In genomic region chrX:153968255-153968654, GRCh38 we compare ENCODE assay signal across 10 cellular contexts. TPM values are rescaled to one million over a fixed set of nuclear protein-coding genes. Genes with fewer than 3 reads are reported as not detected.
DNase-seq lines count a peak whose midpoint lies in the region; ATAC-seq, FAIRE-seq and TF ChIP-seq lines count a peak whose summit lies in the region.
"Had no signal": no experiment of that assay in that cellular context is flagged by ENCODE, and none has a peak within 500 bp of the region (broad histone marks: within the 10 kb centered on the region; RNA-seq: fewer than 3 reads in every experiment).

No MANE protein-coding gene starts in this region.

- in situ Hi-C loops in K562 (cut with MboI) = no loop called here

- H3K27me3 ChIP-seq in ACC112 (ENCODE audit: insufficient read depth, low read length) (no peaks in the 10 kb centered on the region), K562 (ENCODE audit: control insufficient read depth in 2 of 2, insufficient read depth in 2 of 2, low read length in 2 of 2) (no peaks in the 10 kb centered on the region), mucosa of rectum (ENCODE audit: control insufficient read depth in 2 of 2, insufficient read depth in 2 of 2, low read length in 2 of 2) (no peaks in the 10 kb centered on the region)

- H3K36me3 ChIP-seq in ACC112 (ENCODE audit: insufficient read depth, low read length) (no peaks in the 10 kb centered on the region), K562 (ENCODE audit: control insufficient read depth, insufficient read depth, low read length) (peaks cover 63% of the 10 kb centered on the region; the same call in 2 of the 3 replicates), mucosa of rectum (ENCODE audit: control insufficient read depth in 2 of 2, insufficient read depth in 2 of 2, low read length in 2 of 2) (peaks cover 0 to 4% of the 10 kb centered on the region in 2 donors)

- H3K4me1 ChIP-seq in ACC112 (ENCODE audit: control insufficient read depth, insufficient read depth, low read length, unreplicated experiment) (peaks cover 19% of the 10 kb centered on the region), K562 (replicated peaks in 1 of 2; ENCODE audit: control insufficient read depth in 2 of 2, insufficient read depth in 2 of 2, low read length in 2 of 2) (peaks cover 28 to 61% of the 10 kb centered on the region in 2 experiments), mucosa of rectum (ENCODE audit: control insufficient read depth in 2 of 2, insufficient read depth in 2 of 2, low read length in 2 of 2) (peaks cover 26 to 38% of the 10 kb centered on the region in 2 donors)

- peaks cover 53% of the 10 kb centered on the region for H4K20me1 ChIP-seq in K562 (replicated peaks; ENCODE audit: control insufficient read depth, insufficient read depth, low read length)

- FAIRE-seq in K562 (lab: Jason Lieb, UNC) = no peak
- FAIRE-seq: bronchial epithelial cell, G401.6 had no signal

- TF ChIP-seq POLR2A in K562 (conservative IDR thresholded peaks at IDR 0.05) = no peak

- H3K9me3 ChIP-seq in K562 (replicated peaks; ENCODE audit: control insufficient read depth, insufficient read depth, low read depth, low read length) (no peaks in the 10 kb centered on the region), mucosa of rectum (ENCODE audit: control insufficient read depth in 2 of 2, low read length in 2 of 2) (no peaks in the 10 kb centered on the region)

- TF ChIP-seq RAD21 in K562 (CRISPR knock-in tag; conservative IDR thresholded peaks at IDR 0.05 in 1 of 2, IDR thresholded peaks at IDR 0.05 in 1 of 2) = no peak

- DNase-seq in HFF-Myc (ENCODE audit: extremely low read depth, low read depth) (no peak), K562 (ENCODE audit: extremely low read depth in 1 of 4, low spot score in 3 of 4) (no peak), OCI-M1 (lab: John Stamatoyannopoulos, UW) (no peak), middle frontal gyrus (ENCODE audit: extremely low spot score, low spot score) (no peak), NCI-H2227 treated with DMSO at 0.1 percent for 48 hours (lab: John Stamatoyannopoulos, UW) (no peak)

- intact Hi-C loops in K562 (cut with micrococcal nuclease) = no loop called here

- 53% methylated on average over 8 of the region's 9 CpGs for WGBS in K562 (ENCODE audit: insufficient coverage, low coverage, missing lambda C conversion rate)

- H3K4me3 ChIP-seq in ACC112 (ENCODE audit: low read depth, low read length) = peak overlapping the region; percentile 87
- H3K4me3 ChIP-seq in HFF-Myc (replicated peaks; ENCODE audit: low read depth, low read length) = peak overlapping the region; percentile 73
- H3K4me3 ChIP-seq in K562 = peak overlapping the region; percentile 84; the same call in 1 of the 2 replicates
- peak overlapping the region in 1 of 2 donors; percentile 97 for H3K4me3 ChIP-seq in mucosa of rectum (ENCODE audit: low read length in 2 of 2)

- peaks cover 63% of the 10 kb centered on the region for H3K79me2 ChIP-seq in ACC112 (ENCODE audit: control insufficient read depth, insufficient read depth, low read length, unreplicated experiment)
- peaks cover 87% of the 10 kb centered on the region for H3K79me2 ChIP-seq in K562 (ENCODE audit: control insufficient read depth, insufficient read depth, low read length)

- BruUV-seq in K562 (replicated peaks; lab: Mats Ljungman, UMichigan) = no TSS peak

- POLR2A ChIA-PET in K562 (lab: Yijun Ruan, JAX) = interaction anchor here (0.7 to 3.1 kb wide), 7 partner anchors 10 to 403 kb away, joined by 3 to 24 read pairs (median 3); no protein-coding TSS in a partner anchor

- TF ChIP-seq EP300 in K562 (IDR thresholded peaks at IDR 0.05; ENCODE audit: low read length) = no peak

- H3K9me1 ChIP-seq in K562 (ENCODE audit: control insufficient read depth, insufficient read depth, low read length) = peaks cover 5% of the 10 kb centered on the region

- no peak overlapping the region for H2AFZ ChIP-seq in ACC112 (ENCODE audit: low read length, unreplicated experiment)
- H2AFZ ChIP-seq in K562 (ENCODE audit: low read depth, low read length) = no peak overlapping the region

- ATAC-seq in K562 (no peak), GM21447 (IDR thresholded peaks at IDR 0.05; ENCODE audit: unreplicated experiment) (no peak)

- TF ChIP-seq CTCF in HFF-Myc (IDR thresholded peaks at IDR 0.05; ENCODE audit: low read depth, low read length, missing control alignments) = no peak
- TF ChIP-seq CTCF in K562 (IDR thresholded peaks at IDR 0.05 in 2 of 3, conservative IDR thresholded peaks at IDR 0.05 in 1 of 3; ENCODE audit: insufficient read depth in 2 of 3, low read depth in 1 of 3, low read length in 3 of 3) = no peak

- H3K27ac ChIP-seq in ACC112 (ENCODE audit: low read depth, low read length) = no peak overlapping the region
- H3K27ac ChIP-seq in K562 (ENCODE audit: extremely low read depth, low read depth, low read length) = peak overlapping the region; percentile 74; the same call in 2 of the 3 replicates
- peak overlapping the region; percentile 34 to 100 for H3K27ac ChIP-seq in mucosa of rectum (ENCODE audit: low read depth in 2 of 2, low read length in 2 of 2)

- CTCF ChIA-PET in K562 (lab: Yijun Ruan, JAX; ENCODE audit: low intra/inter-chr PET ratio) = no interaction called here

- H3K4me2 ChIP-seq in K562 (ENCODE audit: insufficient read depth, low read length) = peak overlapping the region; percentile 86

- H3K9ac ChIP-seq in K562 (ENCODE audit: insufficient read depth in 1 of 2, low read depth in 2 of 2, low read length in 2 of 2) (peak overlapping the region; percentile 77 to 96), mucosa of rectum (ENCODE audit: low read depth in 1 of 2, low read length in 2 of 2) (no peak overlapping the region)

RNA-seq across cellular contexts. Expression of gene HCFC1, which starts 3.4 kb away (rescaled TPM):
- total RNA-seq in K562 (2011; cell fraction: chromatin; rRNA removed; ENCODE audit: low replicate concordance) = 39.3 and 72.5 TPM in 2 replicates
- 41.0 and 46.2 TPM in 2 replicates for total RNA-seq in K562 (2011; cell fraction: nucleolus; rRNA removed)
- 38.1 and 43.2 TPM in 2 replicates for total RNA-seq in K562 (2011; cell fraction: nucleoplasm; rRNA removed)
- total RNA-seq in K562 (2014; rRNA removed) = 39.2 and 59.3 TPM in 2 replicates
- total RNA-seq in K562 (2014; rRNA removed; fragmentation: Illumina TruSeq; extraction: Trizol) = 9.1 and 10.3 TPM in 2 replicates
- total RNA-seq in K562 (2015; rRNA removed; fragmentation: Illumina TruSeq; extraction: Trizol) = 17.1 and 23.4 TPM in 2 replicates
- 121 and 133 TPM in 2 replicates for total RNA-seq in K562 (2021)
- polyA plus RNA-seq in K562 (2011; rRNA removed) = 5.9 and 8.7 TPM in 2 replicates
- 11.3 and 17.7 TPM in 2 replicates for polyA plus RNA-seq in K562 (2011; cell fraction: cytosol; rRNA removed)
- 39.1 and 51.6 TPM in 2 replicates for polyA plus RNA-seq in K562 (2011; cell fraction: nucleus; rRNA removed)
- polyA plus RNA-seq in K562 (2012) = 37.4 and 57.1 TPM in 2 replicates
- polyA plus RNA-seq in K562 (2014; fragmentation: Illumina TruSeq; extraction: Trizol) = 45.3 and 68.0 TPM in 2 replicates
- polyA plus RNA-seq in K562 (2014; fragmentation: Nextera tagmentation; extraction: Ambion mirVana) = 10 to 100 TPM in 1 of 2 experiments, 1 to 10 TPM in 1; 2.8 to 10.5 TPM
- 44.8 and 45.2 TPM in 2 replicates for polyA plus RNA-seq in K562 (2014; rRNA removed)
- 4.5 and 6.6 TPM in 2 replicates for polyA minus RNA-seq in K562 (2011; rRNA and poly(A)+ RNA removed)
- 55.8 and 74.4 TPM in 2 replicates for polyA minus RNA-seq in K562 (2011; cell fraction: cytosol; rRNA and poly(A)+ RNA removed)
- 14.8 and 15.6 TPM in 2 replicates for polyA minus RNA-seq in K562 (2011; cell fraction: nucleus; rRNA and poly(A)+ RNA removed)

RNA-seq across cellular contexts. Expression of gene TMEM187, which starts 4.3 kb away (rescaled TPM):
- total RNA-seq in K562 (2011; cell fraction: chromatin; rRNA removed; ENCODE audit: low replicate concordance) = 4.7 and 15.6 TPM in 2 replicates
- total RNA-seq in K562 (2011; cell fraction: nucleolus; rRNA removed) = 17.4 and 21.8 TPM in 2 replicates
- 9.3 and 9.5 TPM in 2 replicates for total RNA-seq in K562 (2011; cell fraction: nucleoplasm; rRNA removed)
- total RNA-seq in K562 (2014; rRNA removed) (3.3 and 5.1 TPM in 2 replicates), K562 (2014; rRNA removed; fragmentation: Illumina TruSeq; extraction: Trizol) (0.93 and 1.2 TPM in 2 replicates), K562 (2015; rRNA removed; fragmentation: Illumina TruSeq; extraction: Trizol) (1.1 and 1.6 TPM in 2 replicates), K562 (2021) (6.4 and 8.5 TPM in 2 replicates)
- polyA plus RNA-seq in K562 (2011; rRNA removed) (5.6 and 8.1 TPM in 2 replicates), K562 (2014; fragmentation: Illumina TruSeq; extraction: Trizol) (1.2 and 2.0 TPM in 2 replicates), K562 (2014; fragmentation: Nextera tagmentation; extraction: Ambion mirVana) (1 to 10 TPM in 1 of 2 experiments, under 1 TPM in 1; 0.13 to 1.1 TPM), K562 (2014; rRNA removed) (4.0 TPM in 2 replicates)
- 12.5 and 24.6 TPM in 2 replicates for polyA plus RNA-seq in K562 (2011; cell fraction: cytosol; rRNA removed)
- 6.3 and 6.4 TPM in 2 replicates for polyA plus RNA-seq in K562 (2011; cell fraction: nucleus; rRNA removed)
- polyA plus RNA-seq in K562 (2012) = 3.9 and 12.2 TPM in 2 replicates
- polyA minus RNA-seq in K562 (2011; rRNA and poly(A)+ RNA removed) = 3.7 and 4.9 TPM in 2 replicates
- 5.6 and 6.4 TPM in 2 replicates for polyA minus RNA-seq in K562 (2011; cell fraction: cytosol; rRNA and poly(A)+ RNA removed)
- 1.3 and 1.8 TPM in 2 replicates for polyA minus RNA-seq in K562 (2011; cell fraction: nucleus; rRNA and poly(A)+ RNA removed)

RNA-seq across cellular contexts. Expression of gene RENBP, which starts 23.8 kb away (rescaled TPM):
- total RNA-seq in K562 (2011; cell fraction: chromatin; rRNA removed; ENCODE audit: low replicate concordance) = 14.9 and 45.4 TPM in 2 replicates
- total RNA-seq in K562 (2011; cell fraction: nucleolus; rRNA removed) = 31.0 and 32.8 TPM in 2 replicates
- total RNA-seq in K562 (2011; cell fraction: nucleoplasm; rRNA removed) = 15.7 and 24.1 TPM in 2 replicates
- 8.4 and 9.5 TPM in 2 replicates for total RNA-seq in K562 (2014; rRNA removed)
- total RNA-seq in K562 (2014; rRNA removed; fragmentation: Illumina TruSeq; extraction: Trizol) = 2.7 and 4.0 TPM in 2 replicates
- 12.3 and 13.4 TPM in 2 replicates for total RNA-seq in K562 (2015; rRNA removed; fragmentation: Illumina TruSeq; extraction: Trizol)
- 9.6 and 14.8 TPM in 2 replicates for total RNA-seq in K562 (2021)
- polyA plus RNA-seq in K562 (2011; rRNA removed) = 12.7 and 16.4 TPM in 2 replicates
- 21.2 and 25.6 TPM in 2 replicates for polyA plus RNA-seq in K562 (2011; cell fraction: cytosol; rRNA removed)
- polyA plus RNA-seq in K562 (2011; cell fraction: nucleus; rRNA removed) = 48.7 and 48.8 TPM in 2 replicates
- 24.3 and 60.0 TPM in 2 replicates for polyA plus RNA-seq in K562 (2012)
- polyA plus RNA-seq in K562 (2014; fragmentation: Illumina TruSeq; extraction: Trizol) = 5.6 and 7.3 TPM in 2 replicates
- polyA plus RNA-seq in K562 (2014; fragmentation: Nextera tagmentation; extraction: Ambion mirVana) = under 1 TPM in 1 of 2 experiments, not detected in 1; 0.07 TPM
- polyA plus RNA-seq in K562 (2014; rRNA removed) = 11.1 and 11.6 TPM in 2 replicates
- 5.5 and 12.0 TPM in 2 replicates for polyA minus RNA-seq in K562 (2011; rRNA and poly(A)+ RNA removed)
- 7.0 and 13.6 TPM in 2 replicates for polyA minus RNA-seq in K562 (2011; cell fraction: cytosol; rRNA and poly(A)+ RNA removed)
- 9.8 and 16.1 TPM in 2 replicates for polyA minus RNA-seq in K562 (2011; cell fraction: nucleus; rRNA and poly(A)+ RNA removed)

RNA-seq across cellular contexts. Expression of gene NAA10, which starts 33.4 kb away (rescaled TPM):
- total RNA-seq in K562 (2011; cell fraction: chromatin; rRNA removed; ENCODE audit: low replicate concordance) = 126 and 302 TPM in 2 replicates
- 207 and 213 TPM in 2 replicates for total RNA-seq in K562 (2011; cell fraction: nucleolus; rRNA removed)
- total RNA-seq in K562 (2011; cell fraction: nucleoplasm; rRNA removed) = 179 and 187 TPM in 2 replicates
- total RNA-seq in K562 (2014; rRNA removed) = 152 and 196 TPM in 2 replicates
- total RNA-seq in K562 (2014; rRNA removed; fragmentation: Illumina TruSeq; extraction: Trizol) = 101 and 103 TPM in 2 replicates
- 134 and 146 TPM in 2 replicates for total RNA-seq in K562 (2015; rRNA removed; fragmentation: Illumina TruSeq; extraction: Trizol)
- 226 and 231 TPM in 2 replicates for total RNA-seq in K562 (2021)
- 105 and 117 TPM in 2 replicates for polyA plus RNA-seq in K562 (2011; rRNA removed)
- 174 and 276 TPM in 2 replicates for polyA plus RNA-seq in K562 (2011; cell fraction: cytosol; rRNA removed)
- 211 and 324 TPM in 2 replicates for polyA plus RNA-seq in K562 (2011; cell fraction: nucleus; rRNA removed)
- 177 and 213 TPM in 2 replicates for polyA plus RNA-seq in K562 (2012)
- polyA plus RNA-seq in K562 (2014; fragmentation: Illumina TruSeq; extraction: Trizol) = 192 and 229 TPM in 2 replicates
- polyA plus RNA-seq in K562 (2014; fragmentation: Nextera tagmentation; extraction: Ambion mirVana) = 10 to 100 TPM; 11.1 to 26.5 TPM
- 250 and 277 TPM in 2 replicates for polyA plus RNA-seq in K562 (2014; rRNA removed)
- 45.9 and 88.5 TPM in 2 replicates for polyA minus RNA-seq in K562 (2011; rRNA and poly(A)+ RNA removed)
- 72.1 and 79.8 TPM in 2 replicates for polyA minus RNA-seq in K562 (2011; cell fraction: cytosol; rRNA and poly(A)+ RNA removed)
- 70.5 and 80.1 TPM in 2 replicates for polyA minus RNA-seq in K562 (2011; cell fraction: nucleus; rRNA and poly(A)+ RNA removed)

RNA-seq across cellular contexts. Expression of gene ARHGAP4, which starts 42.2 kb away (rescaled TPM):
- total RNA-seq in K562 (2011; cell fraction: chromatin; rRNA removed; ENCODE audit: low replicate concordance) = 54.8 and 157 TPM in 2 replicates
- total RNA-seq in K562 (2011; cell fraction: nucleolus; rRNA removed) = 105 and 155 TPM in 2 replicates
- total RNA-seq in K562 (2011; cell fraction: nucleoplasm; rRNA removed) = 55.0 and 81.2 TPM in 2 replicates
- total RNA-seq in K562 (2014; rRNA removed) = 52.7 and 81.2 TPM in 2 replicates
- total RNA-seq in K562 (2014; rRNA removed; fragmentation: Illumina TruSeq; extraction: Trizol) = 3.1 and 5.5 TPM in 2 replicates
- total RNA-seq in K562 (2015; rRNA removed; fragmentation: Illumina TruSeq; extraction: Trizol) = 32.7 and 36.8 TPM in 2 replicates
- total RNA-seq in K562 (2021) = 70.5 and 81.8 TPM in 2 replicates
- 9.6 and 29.7 TPM in 2 replicates for polyA plus RNA-seq in K562 (2011; rRNA removed)
- 21.0 and 26.6 TPM in 2 replicates for polyA plus RNA-seq in K562 (2011; cell fraction: cytosol; rRNA removed)
- polyA plus RNA-seq in K562 (2011; cell fraction: nucleus; rRNA removed) = 174 and 259 TPM in 2 replicates
- 59.1 and 135 TPM in 2 replicates for polyA plus RNA-seq in K562 (2012)
- 13.5 and 40.2 TPM in 2 replicates for polyA plus RNA-seq in K562 (2014; fragmentation: Illumina TruSeq; extraction: Trizol)
- polyA plus RNA-seq in K562 (2014; fragmentation: Nextera tagmentation; extraction: Ambion mirVana) = 1 to 10 TPM in 1 of 2 experiments, under 1 TPM in 1; 0.30 to 1.7 TPM
- polyA plus RNA-seq in K562 (2014; rRNA removed) = 63.7 and 77.8 TPM in 2 replicates
- polyA minus RNA-seq in K562 (2011; rRNA and poly(A)+ RNA removed) = 3.6 and 6.7 TPM in 2 replicates
- polyA minus RNA-seq in K562 (2011; cell fraction: cytosol; rRNA and poly(A)+ RNA removed) = 13.5 and 33.9 TPM in 2 replicates
- 26.9 and 53.0 TPM in 2 replicates for polyA minus RNA-seq in K562 (2011; cell fraction: nucleus; rRNA and poly(A)+ RNA removed)

Comparison
In these comparisons a context has a peak if more than half of its experiments do, and no peak if none do; other contexts are left out.
1. H3K9ac ChIP-seq: peak in K562 (2 of 2); none in mucosa of rectum (0 of 2).